Comparison of ENCODE assay signal across 20 cellular contexts in genomic region chr18:34821669-34822210, GRCh38.
DNase-seq lines count a peak whose midpoint lies in the region; ATAC-seq and TF ChIP-seq lines count a peak whose summit lies in the region.
"Had no signal": no experiment of that assay in that cellular context is flagged by ENCODE, and none has a peak within 500 bp of the region (broad histone marks: within the 10 kb centered on the region; RNA-seq: fewer than 3 reads in every experiment).

No MANE protein-coding gene starts in this region.

- H3K4me3 ChIP-seq in PC-3 (ENCODE audit: low read length), result no peak overlapping the region
- H3K4me3 ChIP-seq in epithelial cell of proximal tubule (ENCODE audit: low read depth, low read length), result no peak overlapping the region
- H3K4me3 ChIP-seq in retinal pigment epithelial cell (ENCODE audit: low read length), result no peak overlapping the region
- H3K4me3 ChIP-seq: hepatocyte, SJSA1, uterus had no signal

- no peak overlapping the region for H3K27ac ChIP-seq in PC-3 (ENCODE audit: low read length)
- H3K27ac ChIP-seq: C4-2B, hepatocyte, parathyroid adenoma, SJSA1, uterus had no signal

- no peaks in the 10 kb centered on the region for H3K36me3 ChIP-seq in PC-3 (ENCODE audit: low read depth, low read length)
- H3K36me3 ChIP-seq: SJSA1, uterus had no signal

- H3K4me2 ChIP-seq in PC-3 (ENCODE audit: low read length), result no peak overlapping the region
- H3K4me2 ChIP-seq: hepatocyte had no signal

- H3K4me1 ChIP-seq in PC-3 (ENCODE audit: insufficient read depth, low read length), result no peaks in the 10 kb centered on the region
- H3K4me1 ChIP-seq: parathyroid adenoma, SJSA1, uterus had no signal

- TF ChIP-seq CTCF in GM12872 (IDR thresholded peaks at IDR 0.05; ENCODE audit: insufficient read depth, low read depth, low read length), result peak; percentile 15; the same call in 1 of the 3 replicates
- TF ChIP-seq CTCF in PC-3 (conservative IDR thresholded peaks at IDR 0.05; ENCODE audit: low read depth, low read length), result no peak
- peak; percentile 7 for TF ChIP-seq CTCF in epithelial cell of proximal tubule (conservative IDR thresholded peaks at IDR 0.05; ENCODE audit: low read depth, low read length)
- TF ChIP-seq CTCF in retinal pigment epithelial cell (conservative IDR thresholded peaks at IDR 0.05; ENCODE audit: low read depth, low read length), result peak; percentile 11

- ATAC-seq in PC-3 (peak; percentile 27; the same call in 1 of the 2 replicates), GM18873 (IDR thresholded peaks at IDR 0.05; ENCODE audit: low FRiP score, unreplicated experiment) (no peak)
- ATAC-seq: stimulated activated naive CD8-positive, alpha-beta T cell treated with anti-CD3 and anti-CD28 coated beads, Interleukin-15, Interleukin-2, amounts not matched to agents 100 U/mL and 50 U/mL, for 24 hours had no signal

- BruUV-seq in PC-3 (replicated peaks; lab: Mats Ljungman, UMichigan), result no TSS peak

- no peaks in the 10 kb centered on the region for H3K9me2 ChIP-seq in PC-3 (replicated peaks; ENCODE audit: low read length)

- no peaks in the 10 kb centered on the region for H3K9me3 ChIP-seq in PC-3 (ENCODE audit: low read length)
- H3K9me3 ChIP-seq: SJSA1, uterus had no signal

- intact Hi-C loops in PC-3 (cut with micrococcal nuclease), result no loop called here

- H3F3A ChIP-seq in PC-3 (ENCODE audit: low read length, unreplicated experiment), result no peaks in the 10 kb centered on the region

- no peaks in the 10 kb centered on the region for H3K27me3 ChIP-seq in PC-3 (ENCODE audit: low read length)
- H3K27me3 ChIP-seq: hepatocyte, SJSA1, uterus had no signal

- CTCF ChIA-PET in PC-3 (lab: Charles Lee), result no interaction called here

- H3K9ac ChIP-seq in PC-3 (ENCODE audit: low read length), result no peak overlapping the region
- H3K9ac ChIP-seq: parathyroid adenoma had no signal

- POLR2A ChIA-PET in PC-3 (lab: Charles Lee; ENCODE audit: unreplicated experiment), result interaction anchor here (0.6 kb wide), 1 partner anchor 651 kb away, joined by 4 read pairs; no protein-coding TSS in a partner anchor

- H3K79me2 ChIP-seq in PC-3 (ENCODE audit: low read length), result no peaks in the 10 kb centered on the region
- H3K79me2 ChIP-seq: hepatocyte, parathyroid adenoma had no signal

- no peak for DNase-seq in PC-3
- DNase-seq in epithelial cell of proximal tubule (ENCODE audit: low read depth), result no peak
- DNase-seq in retinal pigment epithelial cell (ENCODE audit: low read depth), result no peak
- DNase-seq in NCI-H774 (lab: John Stamatoyannopoulos, UW), result no peak
- no peak for DNase-seq in stimulated activated CD4-positive, alpha-beta T cell treated with anti-CD3 and anti-CD28 coated beads, Interleukin-15, amount 100 ng/mL, for 24 hours
- no peak for DNase-seq in activated T-cell treated with anti-CD3 and anti-CD28 coated beads, Interleukin-2, amount 50 U/mL, for 48 hours
- DNase-seq: activated CD4-positive, alpha-beta T cell treated with anti-CD3 and anti-CD28 coated beads, Interleukin-2, amount 10 ng/mL, durations not matched to agents 24 days and 14 days; activated naive CD8-positive, alpha-beta T cell treated with anti-CD3 and anti-CD28 coated beads for 36 hours; activated T-cell treated with anti-CD3 and anti-CD28 coated beads, Interleukin-2, amount 50 U/mL, for 1 hour; NCI-H1092 treated with DMSO at 0.1 percent for 48 hours; NCI-H226; stimulated activated naive CD8-positive, alpha-beta T cell treated with anti-CD3 and anti-CD28 coated beads, Interleukin-15, Interleukin-2, amounts not matched to agents 100 U/mL and 50 U/mL, for 24 hours; T1000; uterus had no signal

- no peaks in the 10 kb centered on the region for H4K20me1 ChIP-seq in PC-3 (ENCODE audit: low read length)

- H2AFZ ChIP-seq in PC-3 (ENCODE audit: low read length), result no peak overlapping the region
- H2AFZ ChIP-seq: hepatocyte, parathyroid adenoma had no signal
